In genomic region chr10:11881477-11882417, GRCh38 we compare ENCODE assay signal across 11 cellular contexts. TPM values are rescaled to one million over a fixed set of nuclear protein-coding genes. Genes with fewer than 3 reads are reported as not detected.
DNase-seq lines count a peak whose midpoint lies in the region; ATAC-seq and TF ChIP-seq lines count a peak whose summit lies in the region.
"Had no signal": no experiment of that assay in that cellular context is flagged by ENCODE, and none has a peak within 500 bp of the region (broad histone marks: within the 10 kb centered on the region; RNA-seq: fewer than 3 reads in every experiment).

No MANE protein-coding gene starts in this region.

- H3K4me1 Mint-ChIP-seq in activated T-helper 17 cell treated with anti-CD3 and anti-CD28 coated beads, Interleukin-2, amount 50 U/mL, for 72 hours = peaks cover 10% of the 10 kb centered on the region
- no peaks in the 10 kb centered on the region for H3K4me1 Mint-ChIP-seq in activated CD4-positive, alpha-beta T cell treated with anti-CD3 and anti-CD28 coated beads for 36 hours

- peak; percentile 2 for ATAC-seq in activated T-helper 17 cell treated with anti-CD3 and anti-CD28 coated beads, Interleukin-2, amount 50 U/mL, for 72 hours (replicated peaks)
- no peak for ATAC-seq in activated CD4-positive, alpha-beta T cell treated with anti-CD3 and anti-CD28 coated beads for 36 hours

- POLR2A ChIA-PET in HEK293T (lab: Yijun Ruan, JAX) = interaction anchor here (0.7 kb wide), 1 partner anchor 70 kb away, joined by 3 read pairs; no protein-coding TSS in a partner anchor
- POLR2A ChIA-PET in activated CD4-positive, alpha-beta T cell treated with anti-CD3 and anti-CD28 coated beads for 36 hours (lab: Charles Lee) = no interaction called here

- CTCF ChIA-PET in HEK293T (lab: Yijun Ruan, JAX) = interaction anchor here (1.0 kb wide), 1 partner anchor 20 kb away, joined by 3 read pairs; no protein-coding TSS in a partner anchor
- CTCF ChIA-PET in activated CD4-positive, alpha-beta T cell treated with anti-CD3 and anti-CD28 coated beads for 36 hours (lab: Charles Lee) = no interaction called here

- H3K9me3 Mint-ChIP-seq in activated T-helper 17 cell treated with anti-CD3 and anti-CD28 coated beads, Interleukin-2, amount 50 U/mL, for 72 hours = no peaks in the 10 kb centered on the region
- H3K9me3 Mint-ChIP-seq in activated CD4-positive, alpha-beta T cell treated with anti-CD3 and anti-CD28 coated beads for 36 hours (ENCODE audit: low read depth) = no peaks in the 10 kb centered on the region
- H3K9me3 Mint-ChIP-seq: CD8-positive, alpha-beta memory T cell; mesothelial cell of epicardium had no signal

- DNase-seq in AG08395 (ENCODE audit: low spot score) = peak; percentile 31
- peak; percentile 45 for DNase-seq in HEK293T (ENCODE audit: extremely low spot score)
- peak; percentile 57 for DNase-seq in left kidney (ENCODE audit: low read depth, low spot score)
- DNase-seq in activated CD4-positive, alpha-beta T cell treated with anti-CD3 and anti-CD28 coated beads for 36 hours = no peak
- DNase-seq in stimulated activated CD4-positive, alpha-beta T cell treated with anti-CD3 and anti-CD28 coated beads, Interleukin-15, amount 100 ng/mL, for 24 hours = no peak
- DNase-seq in occipital lobe (lab: John Stamatoyannopoulos, UW) = no peak
- no peak for DNase-seq in NCI-H1092 (lab: John Stamatoyannopoulos, UW)
- DNase-seq: stomach had no signal

- H3K27ac Mint-ChIP-seq in activated T-helper 17 cell treated with anti-CD3 and anti-CD28 coated beads, Interleukin-2, amount 50 U/mL, for 72 hours = peak overlapping the region; percentile 70
- no peak overlapping the region for H3K27ac Mint-ChIP-seq in activated CD4-positive, alpha-beta T cell treated with anti-CD3 and anti-CD28 coated beads for 36 hours

- intact Hi-C loops in activated CD4-positive, alpha-beta T cell treated with anti-CD3 and anti-CD28 coated beads for 36 hours (cut with DNase I, micrococcal nuclease) = no loop called here

- peak overlapping the region; percentile 14 for H3K4me3 Mint-ChIP-seq in activated T-helper 17 cell treated with anti-CD3 and anti-CD28 coated beads, Interleukin-2, amount 50 U/mL, for 72 hours
- no peak overlapping the region for H3K4me3 Mint-ChIP-seq in activated CD4-positive, alpha-beta T cell treated with anti-CD3 and anti-CD28 coated beads for 36 hours
- H3K4me3 Mint-ChIP-seq: mesothelial cell of epicardium had no signal

- H3K27me3 Mint-ChIP-seq in activated T-helper 17 cell treated with anti-CD3 and anti-CD28 coated beads, Interleukin-2, amount 50 U/mL, for 72 hours = no peaks in the 10 kb centered on the region
- no peaks in the 10 kb centered on the region for H3K27me3 Mint-ChIP-seq in activated CD4-positive, alpha-beta T cell treated with anti-CD3 and anti-CD28 coated beads for 36 hours
- H3K27me3 Mint-ChIP-seq: CD8-positive, alpha-beta memory T cell had no signal

- no peaks in the 10 kb centered on the region for H3K36me3 Mint-ChIP-seq in activated T-helper 17 cell treated with anti-CD3 and anti-CD28 coated beads, Interleukin-2, amount 50 U/mL, for 72 hours (ENCODE audit: low read depth)
- no peaks in the 10 kb centered on the region for H3K36me3 Mint-ChIP-seq in activated CD4-positive, alpha-beta T cell treated with anti-CD3 and anti-CD28 coated beads for 36 hours (ENCODE audit: low read depth)
- H3K36me3 Mint-ChIP-seq: CD8-positive, alpha-beta memory T cell; mesothelial cell of epicardium had no signal

TF ChIP-seq in HEK293T, 16 proteins besides CTCF, POLR2A, EP300 and RAD21:
- no peak for TF ChIP-seq L3MBTL2 (conservative IDR thresholded peaks at IDR 0.05)
- TF ChIP-seq TARDBP (IDR thresholded peaks at IDR 0.05) = no peak
- no peak for TF ChIP-seq LEF1 (IDR thresholded peaks at IDR 0.05; ENCODE audit: borderline replicate concordance)
- no peak for TF ChIP-seq ELF4 (IDR thresholded peaks at IDR 0.05)
- no peak for TF ChIP-seq FOXA1 (IDR thresholded peaks at IDR 0.05)
- TF ChIP-seq BHLHE40 (IDR thresholded peaks at IDR 0.05; ENCODE audit: borderline replicate concordance) = no peak
- no peak for TF ChIP-seq ZNF384 (IDR thresholded peaks at IDR 0.05)
- no peak for TF ChIP-seq NFRKB (IDR thresholded peaks at IDR 0.05)
- no peak for TF ChIP-seq FOXK2 (IDR thresholded peaks at IDR 0.05)
- no peak for TF ChIP-seq SP1 (IDR thresholded peaks at IDR 0.05)
- no peak for TF ChIP-seq PKNOX1 (IDR thresholded peaks at IDR 0.05)
- no peak for TF ChIP-seq ARNT (IDR thresholded peaks at IDR 0.05)
- TF ChIP-seq SUZ12 (IDR thresholded peaks at IDR 0.05) = no peak
- no peak for TF ChIP-seq HDGF (IDR thresholded peaks at IDR 0.05; ENCODE audit: borderline replicate concordance)
TF ChIP-seq in HEK293T: peak in this region for 0.

RNA-seq across cellular contexts. Expression of gene PROSER2, which starts 58.6 kb away (rescaled TPM):
- total RNA-seq in activated T-helper 17 cell treated with anti-CD3 and anti-CD28 coated beads, Interleukin-2, amount 50 U/mL, for 72 hours = 1 to 10 TPM in 1 of 2 donors, under 1 TPM in 1; 0.37 to 1.6 TPM
- total RNA-seq in activated CD4-positive, alpha-beta T cell treated with anti-CD3 and anti-CD28 coated beads for 36 hours = under 1 TPM; 0.78 to 0.88 TPM
- total RNA-seq in occipital lobe = 0.47 TPM

Comparison
In these comparisons a context has a peak if more than half of its experiments do, and no peak if none do; other contexts are left out.
1. DNase-seq: peak in AG08395 (single experiment), HEK293T (single experiment) and left kidney (single experiment); none in activated CD4-positive, alpha-beta T cell treated with anti-CD3 and anti-CD28 coated beads for 36 hours (single experiment), stimulated activated CD4-positive, alpha-beta T cell treated with anti-CD3 and anti-CD28 coated beads, Interleukin-15, amount 100 ng/mL, for 24 hours (single experiment), occipital lobe (single experiment) and NCI-H1092 (single experiment).